In genomic region chr5:77518304-77518703, GRCh38 we compare ENCODE assay signal across 9 cellular contexts. TPM values are rescaled to one million over a fixed set of nuclear protein-coding genes. Genes with fewer than 3 reads are reported as not detected.
DNase-seq lines count a peak whose midpoint lies in the region; ATAC-seq and TF ChIP-seq lines count a peak whose summit lies in the region.
"Had no signal": no experiment of that assay in that cellular context is flagged by ENCODE, and none has a peak within 500 bp of the region (broad histone marks: within the 10 kb centered on the region; RNA-seq: fewer than 3 reads in every experiment).

No MANE protein-coding gene starts in this region.

- TF ChIP-seq CTCF in C4-2B (conservative IDR thresholded peaks at IDR 0.05) (peak; percentile 70), epithelial cell of proximal tubule (conservative IDR thresholded peaks at IDR 0.05; ENCODE audit: low read depth, low read length) (peak; percentile 33), ascending aorta (IDR thresholded peaks at IDR 0.05) (no peak)

- H3K4me2 ChIP-seq in GM23248 (ENCODE audit: unreplicated experiment), result no peak overlapping the region

- H3K4me1 ChIP-seq in GM23248 (ENCODE audit: insufficient read depth) (no peaks in the 10 kb centered on the region), ascending aorta (no peaks in the 10 kb centered on the region)

- WGBS in GM23248 (ENCODE audit: low coverage in 1 of 2, low lambda C conversion rate in 2 of 2, missing lambda C conversion rate in 2 of 2), 2 experiments, result 48 to 50% methylated on average over 2 of the region's 2 CpGs

- H3K79me2 ChIP-seq in GM23248 (ENCODE audit: insufficient read depth), result no peaks in the 10 kb centered on the region

- H3K4me3 ChIP-seq in GM23248 (no peak overlapping the region), epithelial cell of proximal tubule (ENCODE audit: low read depth, low read length) (no peak overlapping the region), ascending aorta (no peak overlapping the region)
- H3K4me3 ChIP-seq: coronary artery had no signal

- H3K9me3 ChIP-seq in GM23248 (ENCODE audit: low read depth) (no peaks in the 10 kb centered on the region), ascending aorta (no peaks in the 10 kb centered on the region)

- H3F3A ChIP-seq in GM23248 (ENCODE audit: insufficient read depth), result no peaks in the 10 kb centered on the region

- peaks cover 16% of the 10 kb centered on the region; the same call in 1 of the 2 replicates for H3K27me3 ChIP-seq in GM23248 (replicated peaks; ENCODE audit: insufficient read depth)
- no peaks in the 10 kb centered on the region for H3K27me3 ChIP-seq in ascending aorta

- intact Hi-C loops in ascending aorta (cut with DNase I), result no loop called here

- H4K20me1 ChIP-seq in GM23248 (ENCODE audit: insufficient read depth), result no peaks in the 10 kb centered on the region

- in situ Hi-C loops in GM23248 (cut with MboI), result no loop called here

- no peaks in the 10 kb centered on the region for H3K9me2 ChIP-seq in GM23248 (ENCODE audit: insufficient read depth)

- no peak for ATAC-seq in HG03139 (IDR thresholded peaks at IDR 0.05; ENCODE audit: unreplicated experiment)
- no peak for ATAC-seq in HG03039 (IDR thresholded peaks at IDR 0.05; ENCODE audit: unreplicated experiment)

- H2AFZ ChIP-seq in GM23248, result no peak overlapping the region

- H3K36me3 ChIP-seq in GM23248 (ENCODE audit: low read depth) (no peaks in the 10 kb centered on the region), ascending aorta (no peaks in the 10 kb centered on the region)

- peak; percentile 16 for DNase-seq in GM23248
- DNase-seq in NCI-H748 (lab: John Stamatoyannopoulos, UW; ENCODE audit: unreplicated experiment), result peak; percentile 44
- DNase-seq in epithelial cell of proximal tubule (ENCODE audit: low read depth), result no peak
- no peak for DNase-seq in COLO668 (lab: John Stamatoyannopoulos, UW; ENCODE audit: unreplicated experiment)
- no peak for DNase-seq in ascending aorta (ENCODE audit: low spot score in 2 of 2)

- no peak overlapping the region for H3K9ac ChIP-seq in GM23248

- H3K27ac ChIP-seq in C4-2B (no peak overlapping the region), GM23248 (no peak overlapping the region), ascending aorta (no peak overlapping the region)
- H3K27ac ChIP-seq: coronary artery had no signal

RNA-seq across cellular contexts. Expression of gene WDR41, which starts 26.2 kb away (rescaled TPM):
- total RNA-seq in GM23248 (2014; rRNA removed; shearing (Covaris generic)), result 173 TPM in 2 replicates
- polyA plus RNA-seq in GM23248 (2016; fragmentation: Nextera tagmentation; extraction: Ambion mirVana), result 96.9 and 103 TPM in 2 replicates
- total RNA-seq in epithelial cell of proximal tubule, result 63.2 and 66.2 TPM in 2 replicates
- total RNA-seq in ascending aorta, result 45.4 TPM

Comparison
In these comparisons a context has a peak if more than half of its experiments do, and no peak if none do; other contexts are left out.
1. CTCF ChIP-seq: peak in C4-2B (single experiment) and epithelial cell of proximal tubule (single experiment); none in ascending aorta (0 of 3).
2. DNase-seq: peak in GM23248 (single experiment) and NCI-H748 (single experiment); none in epithelial cell of proximal tubule (single experiment), COLO668 (single experiment) and ascending aorta (0 of 2).